In genomic region chr1:19010995-19011696, GRCh38 we compare ENCODE assay signal across 8 cellular contexts. TPM values are rescaled to one million over a fixed set of nuclear protein-coding genes. Genes with fewer than 3 reads are reported as not detected.
DNase-seq lines count a peak whose midpoint lies in the region; ATAC-seq and TF ChIP-seq lines count a peak whose summit lies in the region.

No MANE protein-coding gene starts in this region.

- H3K4me1 ChIP-seq in GM23338 (ENCODE audit: insufficient read depth): peaks cover 12% of the 10 kb centered on the region

- no peaks in the 10 kb centered on the region for H3K27me3 ChIP-seq in GM23338 (ENCODE audit: insufficient read depth)

- no peak overlapping the region for H3K27ac Mint-ChIP-seq in GM23338
- no peak overlapping the region for H3K27ac Mint-ChIP-seq in activated naive CD4-positive, alpha-beta T cell treated with anti-CD3 and anti-CD28 coated beads, Interleukin-2, amount 10 ng/mL, durations not matched to agents 7 days and 5 days

- no peak for DNase-seq in GM23338 (ENCODE audit: low spot score)
- peak; percentile 94 for DNase-seq in SIG-M5 treated with dmso at 0.1 percent for 504 hours (lab: John Stamatoyannopoulos, UW; ENCODE audit: unreplicated experiment)
- peak; percentile 82 for DNase-seq in activated naive CD4-positive, alpha-beta T cell treated with anti-CD3 and anti-CD28 coated beads, Interleukin-2, amount 10 ng/mL, durations not matched to agents 7 days and 5 days
- peak; percentile 76 for DNase-seq in left cardiac atrium
- DNase-seq in DMS79 treated with DMSO at 0.1 percent for 48 hours (lab: John Stamatoyannopoulos, UW): no peak
- no peak for DNase-seq in NCI-H446 treated with DMSO at 0.1 percent for 48 hours (lab: John Stamatoyannopoulos, UW)
- DNase-seq in GM19240 (ENCODE audit: insufficient read length, low spot score): no peak

- ATAC-seq in GM23338 (peak; percentile 12; the same call in 1 of the 3 replicates), left cardiac atrium (peak; percentile 92 to 94)

- no peaks in the 10 kb centered on the region for H3K9me2 ChIP-seq in GM23338 (ENCODE audit: insufficient read depth)

- H3K9me3 Mint-ChIP-seq in GM23338: no peaks in the 10 kb centered on the region
- peaks cover under 1% of the 10 kb centered on the region for H3K9me3 Mint-ChIP-seq in activated naive CD4-positive, alpha-beta T cell treated with anti-CD3 and anti-CD28 coated beads, Interleukin-2, amount 10 ng/mL, durations not matched to agents 7 days and 5 days

- peaks cover 31% of the 10 kb centered on the region for H3K4me1 Mint-ChIP-seq in GM23338
- peaks cover 26% of the 10 kb centered on the region for H3K4me1 Mint-ChIP-seq in activated naive CD4-positive, alpha-beta T cell treated with anti-CD3 and anti-CD28 coated beads, Interleukin-2, amount 10 ng/mL, durations not matched to agents 7 days and 5 days

- intact Hi-C loops in left cardiac atrium (cut with DNase I): no loop called here

- H3K27ac ChIP-seq in GM23338 (ENCODE audit: low read depth) (no peak overlapping the region), skin epidermis (peak overlapping the region in 20 of 21 experiments; percentile 29 to 86 (median 74))

- no peaks in the 10 kb centered on the region for H3K79me2 ChIP-seq in GM23338 (replicated peaks; ENCODE audit: insufficient read depth)

- H3F3A ChIP-seq in GM23338 (replicated peaks; ENCODE audit: low read depth): no peaks in the 10 kb centered on the region

- H2AFZ ChIP-seq in GM23338: 0 out of 2 replicates have a peak overlapping the region, but pooled peaks have one; percentile 59

- H3K27me3 Mint-ChIP-seq in GM23338 (ENCODE audit: insufficient read depth, low read depth, poor library complexity): peaks cover 15% of the 10 kb centered on the region
- peaks cover 26% of the 10 kb centered on the region for H3K27me3 Mint-ChIP-seq in activated naive CD4-positive, alpha-beta T cell treated with anti-CD3 and anti-CD28 coated beads, Interleukin-2, amount 10 ng/mL, durations not matched to agents 7 days and 5 days

- TF ChIP-seq CTCF in GM23338 (conservative IDR thresholded peaks at IDR 0.05; ENCODE audit: low read depth in 2 of 2): no peak

- CTCF ChIA-PET in activated naive CD4-positive, alpha-beta T cell treated with anti-CD3 and anti-CD28 coated beads, Interleukin-2, amount 10 ng/mL, durations not matched to agents 7 days and 5 days (lab: Charles Lee): interaction anchor here (1.0 to 2.6 kb wide), 3 partner anchors 11 to 98 kb away, joined by 3 to 9 read pairs (median 5); no protein-coding TSS in a partner anchor

- no peaks in the 10 kb centered on the region for H3K36me3 Mint-ChIP-seq in GM23338 (ENCODE audit: low read depth)
- H3K36me3 Mint-ChIP-seq in activated naive CD4-positive, alpha-beta T cell treated with anti-CD3 and anti-CD28 coated beads, Interleukin-2, amount 10 ng/mL, durations not matched to agents 7 days and 5 days: no peaks in the 10 kb centered on the region

- H3K36me3 ChIP-seq in GM23338 (ENCODE audit: insufficient read depth): no peaks in the 10 kb centered on the region

- H4K20me1 ChIP-seq in GM23338 (replicated peaks; ENCODE audit: insufficient read depth): no peaks in the 10 kb centered on the region

- H3K4me3 ChIP-seq in GM23338 (no peak overlapping the region), skin epidermis (no peak overlapping the region)

- no peak overlapping the region for H3K4me2 ChIP-seq in GM23338

- no peak overlapping the region for H3K4me3 Mint-ChIP-seq in GM23338
- H3K4me3 Mint-ChIP-seq in activated naive CD4-positive, alpha-beta T cell treated with anti-CD3 and anti-CD28 coated beads, Interleukin-2, amount 10 ng/mL, durations not matched to agents 7 days and 5 days: no peak overlapping the region

TF ChIP-seq in GM23338, 12 proteins besides CTCF, POLR2A, EP300 and RAD21:
- TF ChIP-seq JUNB (IDR thresholded peaks at IDR 0.05; ENCODE audit: unreplicated experiment): no peak
TF ChIP-seq in GM23338: peak in this region for 0.

RNA-seq across cellular contexts. Expression of gene IFFO2, which starts 54.7 kb away (rescaled TPM):
- total RNA-seq in GM23338 (2014; rRNA removed; shearing (Covaris generic)): 7.5 and 13.2 TPM in 2 replicates
- 0.71 and 1.5 TPM in 2 replicates for polyA plus RNA-seq in GM23338 (2016; fragmentation: Nextera tagmentation; extraction: Ambion mirVana)
- total RNA-seq in left cardiac atrium: 1 to 10 TPM; 3.4 to 6.4 TPM

Comparison
In these comparisons a context has a peak if more than half of its experiments do, and no peak if none do; other contexts are left out.
1. DNase-seq: peak in SIG-M5 treated with dmso at 0.1 percent for 504 hours (single experiment), activated naive CD4-positive, alpha-beta T cell treated with anti-CD3 and anti-CD28 coated beads, Interleukin-2, amount 10 ng/mL, durations not matched to agents 7 days and 5 days (single experiment) and left cardiac atrium (single experiment); none in GM23338 (single experiment), DMS79 treated with DMSO at 0.1 percent for 48 hours (single experiment), NCI-H446 treated with DMSO at 0.1 percent for 48 hours (single experiment) and GM19240 (single experiment).